Comparison of ENCODE assay signal across 10 cellular contexts in the genomic region with DNA sequence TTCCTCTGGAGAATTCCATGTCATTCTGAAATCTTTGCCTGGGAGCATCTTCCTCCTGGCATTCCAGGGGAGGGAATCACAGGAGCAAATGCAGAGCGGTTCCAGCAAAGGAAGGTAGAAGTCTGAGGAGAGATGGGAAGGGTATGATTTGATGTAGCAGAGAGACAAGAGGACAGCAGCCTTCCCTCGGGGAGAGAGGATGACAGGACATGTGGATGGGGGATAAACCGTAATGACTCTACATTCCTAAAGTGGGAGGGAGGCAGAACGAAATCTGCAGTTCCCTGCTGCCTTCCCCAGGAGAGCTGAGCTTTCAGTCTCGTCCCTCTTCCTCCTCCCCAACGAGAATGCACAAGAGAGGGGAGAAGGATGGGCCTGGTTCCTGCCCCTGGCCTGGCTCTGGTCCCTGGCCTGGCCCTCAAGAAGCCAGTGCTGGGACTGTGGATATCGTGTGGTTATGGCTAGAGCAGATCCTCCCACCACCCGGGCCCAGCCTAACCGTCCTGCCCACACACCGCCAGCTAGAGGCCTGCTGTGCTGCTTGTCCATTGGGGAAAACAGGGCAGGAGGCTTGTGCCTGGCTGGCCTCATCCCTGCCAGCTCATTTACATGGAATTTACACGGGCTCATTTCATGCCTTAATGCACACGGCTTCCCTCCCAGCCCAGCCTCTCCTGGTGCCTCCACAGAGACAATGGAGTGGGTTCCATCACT. TPM values are rescaled to one million over a fixed set of nuclear protein-coding genes. Genes with fewer than 3 reads are reported as not detected.
DNase-seq lines count a peak whose midpoint lies in the region; ATAC-seq, FAIRE-seq and TF ChIP-seq lines count a peak whose summit lies in the region.
"Had no signal": no experiment of that assay in that cellular context is flagged by ENCODE, and none has a peak within 500 bp of the region (broad histone marks: within the 10 kb centered on the region; RNA-seq: fewer than 3 reads in every experiment).

No MANE protein-coding gene starts in this region.

- no peaks in the 10 kb centered on the region for H3K36me3 ChIP-seq in effector memory CD4-positive, alpha-beta T cell (ENCODE audit: control insufficient read depth, insufficient read depth, low read length)
- H3K36me3 ChIP-seq: upper lobe of right lung had no signal

- H3K36me3 Mint-ChIP-seq in activated naive CD8-positive, alpha-beta T cell treated with anti-CD3 and anti-CD28 coated beads for 36 hours = peaks cover 17% of the 10 kb centered on the region

- no peaks in the 10 kb centered on the region for H3K27me3 Mint-ChIP-seq in activated naive CD8-positive, alpha-beta T cell treated with anti-CD3 and anti-CD28 coated beads for 36 hours

- no peak overlapping the region for H3K4me3 Mint-ChIP-seq in activated naive CD8-positive, alpha-beta T cell treated with anti-CD3 and anti-CD28 coated beads for 36 hours

- H3K4me1 ChIP-seq in effector memory CD4-positive, alpha-beta T cell (ENCODE audit: control insufficient read depth, insufficient read depth, low read length, poor library complexity, severe bottlenecking) = peaks cover 13% of the 10 kb centered on the region

- TF ChIP-seq POLR2A in H54 (IDR thresholded peaks at IDR 0.05; ENCODE audit: low read depth, low read length) = peak; percentile 48; the same call in 1 of the 2 replicates

- DNase-seq in ACHN (peak; percentile 87), H54 (ENCODE audit: insufficient read length, low spot score) (peak; percentile 90), kidney glomerular epithelial cell (lab: John Stamatoyannopoulos, UW) (peak; percentile 97), NCI-H1092 treated with DMSO at 0.1 percent for 48 hours (lab: John Stamatoyannopoulos, UW) (no peak), NAMALWA (ENCODE audit: low spot score) (no peak)
- no peak for DNase-seq in activated naive CD8-positive, alpha-beta T cell treated with anti-CD3 and anti-CD28 coated beads for 36 hours
- DNase-seq in effector memory CD4-positive, alpha-beta T cell = no peak
- DNase-seq: T-helper 2 cell, upper lobe of right lung had no signal

- in situ Hi-C loops in ACHN (cut with HindIII; ENCODE audit: low pct_ligation_motif_present, low pct_unique_long_range_greater_than_20kb, low sequenced_read_pairs) = no loop called here

- H3K9me3 ChIP-seq in effector memory CD4-positive, alpha-beta T cell (ENCODE audit: control insufficient read depth, low read length) = no peaks in the 10 kb centered on the region
- H3K9me3 ChIP-seq: upper lobe of right lung had no signal

- H3K4me3 ChIP-seq in effector memory CD4-positive, alpha-beta T cell (ENCODE audit: insufficient read depth, low read depth, low read length, poor library complexity, severe bottlenecking) = no peak overlapping the region
- H3K4me3 ChIP-seq: upper lobe of right lung had no signal

- no peak overlapping the region for H3K27ac ChIP-seq in effector memory CD4-positive, alpha-beta T cell (ENCODE audit: insufficient read depth, low read length, poor library complexity, severe bottlenecking)
- H3K27ac ChIP-seq: upper lobe of right lung had no signal

- no peaks in the 10 kb centered on the region for H3K9me3 Mint-ChIP-seq in activated naive CD8-positive, alpha-beta T cell treated with anti-CD3 and anti-CD28 coated beads for 36 hours

- no peak for ATAC-seq in HG02973 (IDR thresholded peaks at IDR 0.05; ENCODE audit: unreplicated experiment)
- ATAC-seq: upper lobe of right lung had no signal

- H3K27me3 ChIP-seq in effector memory CD4-positive, alpha-beta T cell (replicated peaks; ENCODE audit: control insufficient read depth, insufficient read depth, low read length, poor library complexity, severe bottlenecking) = no peaks in the 10 kb centered on the region
- H3K27me3 ChIP-seq: upper lobe of right lung had no signal

- peak; percentile 43 for FAIRE-seq in H54 (lab: Jason Lieb, UNC)

- peaks cover 37% of the 10 kb centered on the region for H3K4me1 Mint-ChIP-seq in activated naive CD8-positive, alpha-beta T cell treated with anti-CD3 and anti-CD28 coated beads for 36 hours

- H3K27ac Mint-ChIP-seq in activated naive CD8-positive, alpha-beta T cell treated with anti-CD3 and anti-CD28 coated beads for 36 hours = peak overlapping the region; percentile 79

RNA-seq across cellular contexts. Expression of a gene that starts 26.6 kb away (rescaled TPM):
- total RNA-seq in activated naive CD8-positive, alpha-beta T cell treated with anti-CD3 and anti-CD28 coated beads for 36 hours = 10 to 100 TPM; 48.8 to 51.4 TPM

RNA-seq across cellular contexts. Expression of a gene that starts 39.7 kb away (rescaled TPM):
- under 1 TPM; 0.30 to 0.31 TPM for total RNA-seq in activated naive CD8-positive, alpha-beta T cell treated with anti-CD3 and anti-CD28 coated beads for 36 hours

RNA-seq across cellular contexts. Expression of a gene that starts 53.8 kb away (rescaled TPM):
- total RNA-seq in activated naive CD8-positive, alpha-beta T cell treated with anti-CD3 and anti-CD28 coated beads for 36 hours = 10 to 100 TPM; 56.6 to 56.8 TPM

Comparison
In these comparisons a context has a peak if more than half of its experiments do, and no peak if none do; other contexts are left out.
1. DNase-seq: peak in ACHN (single experiment), H54 (single experiment) and kidney glomerular epithelial cell (single experiment); none in activated naive CD8-positive, alpha-beta T cell treated with anti-CD3 and anti-CD28 coated beads for 36 hours (single experiment), effector memory CD4-positive, alpha-beta T cell (0 of 3), NCI-H1092 treated with DMSO at 0.1 percent for 48 hours (single experiment) and NAMALWA (single experiment).